12 cellular contexts compared by ENCODE assay signal in genomic region chr5:135356522-135357318, GRCh38. TPM values are rescaled to one million over a fixed set of nuclear protein-coding genes. Genes with fewer than 3 reads are reported as not detected.
DNase-seq lines count a peak whose midpoint lies in the region; ATAC-seq, FAIRE-seq and TF ChIP-seq lines count a peak whose summit lies in the region.
"Had no signal": no experiment of that assay in that cellular context is flagged by ENCODE, and none has a peak within 500 bp of the region (broad histone marks: within the 10 kb centered on the region; RNA-seq: fewer than 3 reads in every experiment).

No MANE protein-coding gene starts in this region.

- WGBS in heart left ventricle, 4 donors, result 10 to 21% (median 15%) methylated on average over 5 to 6 of the region's 6 CpGs

- peaks cover 14% of the 10 kb centered on the region for H3K36me3 Mint-ChIP-seq in astrocyte (ENCODE audit: low read depth, unreplicated experiment)

- no peaks in the 10 kb centered on the region for H3K9me3 ChIP-seq in DND-41 (ENCODE audit: insufficient read depth, low read length, severe bottlenecking)
- no peaks in the 10 kb centered on the region for H3K9me3 ChIP-seq in astrocyte (ENCODE audit: insufficient read depth, low read depth, low read length)
- no peaks in the 10 kb centered on the region for H3K9me3 ChIP-seq in heart left ventricle

- H3K4me3 Mint-ChIP-seq in astrocyte (ENCODE audit: unreplicated experiment), result no peak overlapping the region
- H3K4me3 Mint-ChIP-seq: CD8-positive, alpha-beta T cell; central memory CD8-positive, alpha-beta T cell had no signal

- peak; percentile 39 for FAIRE-seq in astrocyte (lab: Jason Lieb, UNC)

- no peak for TF ChIP-seq POLR2A in heart left ventricle (IDR thresholded peaks at IDR 0.05)

- H2AFZ ChIP-seq in DND-41 (ENCODE audit: low read depth, low read length), result no peak overlapping the region
- no peak overlapping the region for H2AFZ ChIP-seq in astrocyte (ENCODE audit: low read depth, low read length)

- H3K27me3 ChIP-seq in DND-41 (ENCODE audit: insufficient read depth, low read length, poor library complexity) (no peaks in the 10 kb centered on the region), astrocyte (ENCODE audit: insufficient read depth, low read length) (no peaks in the 10 kb centered on the region), heart left ventricle (no peaks in the 10 kb centered on the region), rectal smooth muscle tissue (ENCODE audit: control insufficient read depth, insufficient read depth, low read length) (no peaks in the 10 kb centered on the region)

- H3K4me3 ChIP-seq in DND-41 (ENCODE audit: low read depth in 1 of 2, low read length in 2 of 2), result no peak overlapping the region
- H3K4me3 ChIP-seq in astrocyte (ENCODE audit: insufficient read depth, low read depth, low read length), result no peak overlapping the region
- H3K4me3 ChIP-seq in heart left ventricle, result no peak overlapping the region
- H3K4me3 ChIP-seq in rectal smooth muscle tissue (ENCODE audit: low read length), result no peak overlapping the region

- TF ChIP-seq CTCF in DND-41 (IDR thresholded peaks at IDR 0.05; ENCODE audit: borderline replicate concordance, extremely low read depth, low read length, poor library complexity, severe bottlenecking) (no peak), astrocyte (IDR thresholded peaks at IDR 0.05; ENCODE audit: insufficient read depth, low read depth, low read length) (no peak), heart left ventricle (IDR thresholded peaks at IDR 0.05) (no peak), GM20000 (IDR thresholded peaks at IDR 0.05; ENCODE audit: extremely low read depth, missing control alignments) (no peak)

- no peak for ATAC-seq in DND-41 (ENCODE audit: insufficient read depth, low read depth)
- peak; percentile 93 to 98 (median 94) for ATAC-seq in heart left ventricle
- no peak for ATAC-seq in GM21367 (IDR thresholded peaks at IDR 0.05; ENCODE audit: unreplicated experiment)
- ATAC-seq: CD8-positive, alpha-beta T cell had no signal

- H3K27ac ChIP-seq in DND-41 (ENCODE audit: low read length) (peak overlapping the region; percentile 28; the same call in 1 of the 2 replicates), astrocyte (ENCODE audit: low read depth, low read length) (no peak overlapping the region), heart left ventricle (peak overlapping the region; percentile 34 to 86 (median 62)), rectal smooth muscle tissue (ENCODE audit: low read depth, low read length) (peak overlapping the region; percentile 48)

- H3K79me2 ChIP-seq in DND-41 (ENCODE audit: insufficient read depth, low read length) (peaks cover 92% of the 10 kb centered on the region), astrocyte (ENCODE audit: insufficient read depth, low read length) (peaks cover 5% of the 10 kb centered on the region)

- peaks cover 15% of the 10 kb centered on the region for H3K4me1 ChIP-seq in DND-41 (ENCODE audit: insufficient read depth, low read length)
- H3K4me1 ChIP-seq in astrocyte (ENCODE audit: insufficient read depth, low read length), result peaks cover 36% of the 10 kb centered on the region
- H3K4me1 ChIP-seq in heart left ventricle, result peaks cover 4 to 55% (median 45%) of the 10 kb centered on the region in 12 donors
- peaks cover 24% of the 10 kb centered on the region for H3K4me1 ChIP-seq in rectal smooth muscle tissue (ENCODE audit: control insufficient read depth, insufficient read depth, low read length)

- H3K4me1 Mint-ChIP-seq in astrocyte (ENCODE audit: low read depth, unreplicated experiment), result peaks cover 26% of the 10 kb centered on the region

- H3K9me3 Mint-ChIP-seq in astrocyte (ENCODE audit: unreplicated experiment), result no peaks in the 10 kb centered on the region
- H3K9me3 Mint-ChIP-seq: CD8-positive, alpha-beta T cell; central memory CD8-positive, alpha-beta T cell had no signal

- H4K20me1 ChIP-seq in DND-41 (ENCODE audit: insufficient read depth, low read length) (peaks cover 72% of the 10 kb centered on the region; the same call in 1 of the 2 replicates), astrocyte (ENCODE audit: insufficient read depth, low read length) (peaks cover 53% of the 10 kb centered on the region)

- H3K27ac Mint-ChIP-seq in astrocyte (ENCODE audit: unreplicated experiment), result no peak overlapping the region
- H3K27ac Mint-ChIP-seq: CD8-positive, alpha-beta T cell had no signal

- no peak overlapping the region for H3K4me2 ChIP-seq in DND-41 (ENCODE audit: insufficient read depth, low read length)
- no peak overlapping the region for H3K4me2 ChIP-seq in astrocyte (ENCODE audit: low read length)

- intact Hi-C loops in heart left ventricle (cut with DNase I), result loop anchor here in 5 of 10 donors (1.0 to 10.0 kb wide), 5 partner anchors 36 to 68 kb away; partner anchors contain the start of gene MACROH2A1 (in 4 of the 5)

- H3K9ac ChIP-seq in DND-41 (ENCODE audit: low read depth, low read length) (no peak overlapping the region), astrocyte (ENCODE audit: low read length) (no peak overlapping the region), rectal smooth muscle tissue (ENCODE audit: low read length) (no peak overlapping the region)

- DNase-seq in DND-41 (no peak), astrocyte (ENCODE audit: low read depth) (peak; percentile 54), heart left ventricle (peak; percentile 84 to 91 (median 89)), GM20000 (ENCODE audit: low spot score) (no peak), HuH-7.5 (ENCODE audit: low spot score) (no peak)
- DNase-seq in effector CD4-positive, alpha-beta T cell, result no peak
- DNase-seq: activated CD4-positive, alpha-beta T cell treated with anti-CD3 and anti-CD28 coated beads, Interleukin-2, amount 50 U/mL, for 48 hours; CD8-positive, alpha-beta T cell; KG1 had no signal

- H3K36me3 ChIP-seq in DND-41 (ENCODE audit: insufficient read depth, low read length) (peaks cover 100% of the 10 kb centered on the region), astrocyte (ENCODE audit: insufficient read depth, low read length) (peaks cover 36% of the 10 kb centered on the region), heart left ventricle (peaks cover 0 to 95% (median 40%) of the 10 kb centered on the region in 9 donors), rectal smooth muscle tissue (ENCODE audit: control insufficient read depth, insufficient read depth, low read length) (peaks cover 12% of the 10 kb centered on the region)

- no peaks in the 10 kb centered on the region for H3K27me3 Mint-ChIP-seq in astrocyte (ENCODE audit: low read depth, unreplicated experiment)
- H3K27me3 Mint-ChIP-seq: central memory CD8-positive, alpha-beta T cell had no signal

RNA-seq across cellular contexts. Expression of gene MACROH2A1, which starts 42.3 kb away (rescaled TPM):
- 121 and 143 TPM in 2 replicates for total RNA-seq in astrocyte
- 100 to 1,000 TPM in 5 of 9 donors, 10 to 100 TPM in 4; 86.5 to 170 (median 112) TPM for total RNA-seq in heart left ventricle
- polyA plus RNA-seq in heart left ventricle, result 100 to 1,000 TPM; 111 to 155 TPM

Comparison
In these comparisons a context has a peak if more than half of its experiments do, and no peak if none do; other contexts are left out.
1. ATAC-seq: peak in heart left ventricle (4 of 4); none in DND-41 (single experiment) and GM21367 (single experiment).
2. DNase-seq: peak in astrocyte (single experiment) and heart left ventricle (5 of 5); none in DND-41 (single experiment), GM20000 (single experiment), effector CD4-positive, alpha-beta T cell (single experiment) and HuH-7.5 (single experiment).